8 cellular contexts compared by ENCODE assay signal in the genomic region with DNA sequence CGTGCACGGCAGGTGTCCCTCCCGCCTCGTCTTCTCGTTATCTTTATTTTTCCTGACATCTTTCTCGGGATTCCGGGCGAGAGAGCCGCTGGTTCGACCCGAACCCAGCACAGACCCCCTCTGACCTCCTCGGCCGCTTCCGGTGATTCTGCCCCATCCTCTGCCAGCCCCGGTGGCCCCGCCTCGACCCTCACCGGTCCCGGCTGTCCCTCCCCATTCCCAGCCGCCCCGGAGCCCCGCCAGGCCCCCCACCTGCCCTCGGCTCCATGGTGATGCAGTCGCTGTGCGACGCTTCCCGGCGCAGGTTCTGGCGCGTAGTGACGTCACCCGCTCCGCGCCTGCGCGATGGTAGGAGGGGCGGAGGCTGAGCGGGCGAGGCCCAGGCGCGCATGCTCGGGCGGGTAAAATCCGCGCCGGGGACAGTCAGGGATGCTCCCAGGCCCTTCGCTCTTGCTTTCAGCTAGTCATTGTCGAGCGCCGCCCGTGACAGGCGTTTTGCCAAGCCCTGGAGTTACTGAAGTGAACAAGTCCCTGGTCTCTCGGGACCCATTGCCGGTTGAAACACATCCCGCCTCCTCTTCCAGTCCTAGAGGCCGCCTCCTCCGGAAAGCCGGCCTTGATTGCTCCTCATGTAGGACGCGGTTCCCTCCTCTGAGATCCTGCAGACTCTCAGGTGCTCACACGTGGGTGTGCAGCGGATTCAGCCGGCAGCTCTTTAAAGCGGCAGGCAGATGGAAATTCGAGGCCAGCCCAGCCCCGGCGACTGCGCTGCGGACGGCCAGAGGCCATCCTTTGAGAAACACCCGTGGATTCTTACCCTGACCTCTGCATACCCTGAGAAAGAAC. TPM values are rescaled to one million over a fixed set of nuclear protein-coding genes. Genes with fewer than 3 reads are reported as not detected.
A peak's percentile ranks its signal among the peaks of the same experiment; 100 is the strongest.
DNase-seq lines count a peak whose midpoint lies in the region; TF ChIP-seq lines count a peak whose summit lies in the region.

A gene with protein sequence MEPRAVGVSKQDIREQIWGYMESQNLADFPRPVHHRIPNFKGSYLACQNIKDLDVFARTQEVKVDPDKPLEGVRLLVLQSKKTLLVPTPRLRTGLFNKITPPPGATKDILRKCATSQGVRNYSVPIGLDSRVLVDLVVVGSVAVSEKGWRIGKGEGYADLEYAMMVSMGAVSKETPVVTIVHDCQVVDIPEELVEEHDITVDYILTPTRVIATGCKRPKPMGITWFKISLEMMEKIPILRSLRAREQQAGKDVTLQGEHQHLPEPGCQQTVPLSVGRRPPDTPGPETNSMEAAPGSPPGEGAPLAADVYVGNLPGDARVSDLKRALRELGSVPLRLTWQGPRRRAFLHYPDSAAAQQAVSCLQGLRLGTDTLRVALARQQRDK (minus strand): TSS at position 319 of the 846 bp plus-strand sequence. CDS start 51 bp downstream, at position 268.

- TF ChIP-seq EP300 in stomach (IDR thresholded peaks at IDR 0.05), result no peak

- peak within 1 kb of the TSS; percentile 72 for H3K9ac ChIP-seq in H9 (ENCODE audit: extremely low read depth, insufficient read length, low read length)

- H4K91ac ChIP-seq in H9 (ENCODE audit: insufficient read length, low read depth, low read length), result no peak within 1 kb of the TSS

- no peak within 1 kb of the TSS for H4K8ac ChIP-seq in H9 (replicated peaks; ENCODE audit: insufficient read length, low read depth, low read length)

- H3K36me3 Mint-ChIP-seq in H9 (ENCODE audit: insufficient read depth in 1 of 3, low read depth in 3 of 3) (no peaks in the 10 kb centered on the region), neural crest cell (ENCODE audit: low read depth) (no peaks in the 10 kb centered on the region)

- no peak within 1 kb of the TSS for H2BK20ac ChIP-seq in H9 (ENCODE audit: low read depth, low read length, poor library complexity, severe bottlenecking)

- DNase-seq in G401 (ENCODE audit: low spot score) (peak; percentile 85), H9 (peak; percentile 92), MG63 (peak; percentile 100), SHP77 treated with DMSO at 0.1 percent for 48 hours (lab: John Stamatoyannopoulos, UW) (peak; percentile 81), activated gamma-delta T cell (lab: John Stamatoyannopoulos, UW) (peak; percentile 95), foreskin fibroblast (peak; percentile 91 to 98), neural crest cell (ENCODE audit: low read depth, low spot score) (peak; percentile 69), stomach (peak; percentile 94)

- no CpG with 5 or more reads among the region's 71 CpGs for WGBS in H9 (ENCODE audit: extremely low coverage, insufficient read length, low lambda C conversion rate)
- 3 to 7% (median 4%) methylated on average over 50 to 71 of the region's 71 CpGs for WGBS in stomach, 5 donors

- H3K9me3 ChIP-seq in H9 (ENCODE audit: control insufficient read depth, low read depth, low read length) (no peaks in the 10 kb centered on the region), MG63 (no peaks in the 10 kb centered on the region), stomach (no peaks in the 10 kb centered on the region)

- H3K9me3 Mint-ChIP-seq in H9, result no peaks in the 10 kb centered on the region; a peak in 1 of 5 replicates
- H3K9me3 Mint-ChIP-seq in neural crest cell, result no peaks in the 10 kb centered on the region

- TF ChIP-seq CTCF in H9 (conservative IDR thresholded peaks at IDR 0.05) (no peak), foreskin fibroblast (IDR thresholded peaks at IDR 0.05; ENCODE audit: low read depth, low read length) (no peak), neural crest cell (conservative IDR thresholded peaks at IDR 0.05) (no peak), stomach (IDR thresholded peaks at IDR 0.05) (no peak)

- H3K27me3 Mint-ChIP-seq in H9 (ENCODE audit: low read depth) (no peaks in the 10 kb centered on the region; the same call in none of the 2 replicates), neural crest cell (ENCODE audit: low read depth) (peaks cover 16% of the 10 kb centered on the region)

- no peak within 1 kb of the TSS for H3K23ac ChIP-seq in H9 (ENCODE audit: insufficient read length, low read depth, low read length)

- H4K20me1 ChIP-seq in H9 (ENCODE audit: control insufficient read depth, insufficient read depth, insufficient read length), result no peaks in the 10 kb centered on the region

- no peaks in the 10 kb centered on the region for H3K79me2 ChIP-seq in H9 (ENCODE audit: insufficient read depth, low read length)

- H3K4me1 ChIP-seq in H9 (ENCODE audit: insufficient read depth, low read length), result no peaks in the 10 kb centered on the region
- H3K4me1 ChIP-seq in stomach, result peaks cover 8 to 38% (median 27%) of the 10 kb centered on the region in 4 donors

- H3K4me3 Mint-ChIP-seq in H9, result peak within 1 kb of the TSS; percentile 83 to 89
- peak within 1 kb of the TSS; percentile 87 for H3K4me3 Mint-ChIP-seq in neural crest cell

- no peak within 1 kb of the TSS for H3K56ac ChIP-seq in H9 (ENCODE audit: insufficient read length, low read depth, low read length)

- in situ Hi-C loops in G401 (cut with HindIII; ENCODE audit: low sequenced_read_pairs), result no loop called here

- no peak within 1 kb of the TSS for H2BK12ac ChIP-seq in H9 (ENCODE audit: insufficient read length, low read depth, low read length)

- no peak within 1 kb of the TSS for H3T11ph ChIP-seq in H9 (ENCODE audit: low read length)

- H2BK5ac ChIP-seq in H9 (ENCODE audit: insufficient read length, low read length), result no peak within 1 kb of the TSS

- H2BK15ac ChIP-seq in H9 (ENCODE audit: low read depth, low read length), result no peak within 1 kb of the TSS

- TF ChIP-seq POLR2A in stomach (IDR thresholded peaks at IDR 0.05), result no peak

- peak within 1 kb of the TSS; percentile 88 for H3K18ac ChIP-seq in H9 (ENCODE audit: insufficient read length, low read depth, low read length)

- H2AFZ ChIP-seq in H9 (ENCODE audit: low read length), result no peak within 1 kb of the TSS

- H2AK5ac ChIP-seq in H9 (ENCODE audit: insufficient read length, low read length), result no peak within 1 kb of the TSS

- H3K4me3 ChIP-seq in MG63 (peak within 1 kb of the TSS; percentile 88), foreskin fibroblast (ENCODE audit: low read depth in 1 of 2, low read length in 2 of 2) (peak within 1 kb of the TSS; percentile 96 to 100), stomach (peak within 1 kb of the TSS; percentile 60 to 84 (median 75))

- no peak within 1 kb of the TSS; the same call in 1 of the 2 replicates for H3K4ac ChIP-seq in H9 (ENCODE audit: low read depth, low read length)

- peak within 1 kb of the TSS; percentile 68 to 96 (median 95); a peak in 4 of 7 replicates for H3K27ac Mint-ChIP-seq in H9
- peak within 1 kb of the TSS; percentile 95 for H3K27ac Mint-ChIP-seq in neural crest cell (ENCODE audit: unreplicated experiment)

- peaks cover 0 to 11% of the 10 kb centered on the region in 2 experiments; a peak in 2 of 4 replicates for H3K4me1 Mint-ChIP-seq in H9
- H3K4me1 Mint-ChIP-seq in neural crest cell, result peaks cover 18% of the 10 kb centered on the region

- no peaks in the 10 kb centered on the region for H3K27me3 ChIP-seq in H9 (ENCODE audit: insufficient read depth, low read length)
- H3K27me3 ChIP-seq in MG63, result no peaks in the 10 kb centered on the region
- peaks cover 0 to 32% (median 4%) of the 10 kb centered on the region in 3 donors for H3K27me3 ChIP-seq in stomach

- peak within 1 kb of the TSS; percentile 31 for H4K5ac ChIP-seq in H9 (ENCODE audit: insufficient read length, low read depth, low read length)

- peak within 1 kb of the TSS; percentile 92 for H2BK120ac ChIP-seq in H9 (ENCODE audit: low read depth, low read length, poor library complexity, severe bottlenecking)

- no peak within 1 kb of the TSS for H3K27ac ChIP-seq in H9 (ENCODE audit: insufficient read length, low read depth, low read length)
- peak within 1 kb of the TSS; percentile 83 to 94 (median 90) for H3K27ac ChIP-seq in stomach

- H3K36me3 ChIP-seq in MG63 (peaks cover 42% of the 10 kb centered on the region), stomach (peaks cover 0 to 27% (median 23%) of the 10 kb centered on the region in 4 donors)

- peak within 1 kb of the TSS; percentile 76 for H3K4me2 ChIP-seq in H9 (ENCODE audit: insufficient read depth, insufficient read length, low read length)

- H3K79me1 ChIP-seq in H9 (ENCODE audit: insufficient read depth, low read depth, low read length, poor library complexity, severe bottlenecking), result no peaks in the 10 kb centered on the region

- intact Hi-C loops in stomach (cut with DNase I; ENCODE audit: low total_unique reads), result no loop called here

- peak within 1 kb of the TSS; percentile 88 for H3K14ac ChIP-seq in H9 (ENCODE audit: insufficient read depth, low read length)

- peaks cover 6% of the 10 kb centered on the region for H3K23me2 ChIP-seq in H9 (ENCODE audit: insufficient read length, low read depth, low read length, poor library complexity, severe bottlenecking)

RNA-seq across cellular contexts. Expression of the gene that starts here (rescaled TPM):
- 8.2 and 10.1 TPM in 2 replicates for total RNA-seq in G401 (2014; rRNA removed; shearing (Covaris generic))
- total RNA-seq in H9 (2021), result 3.4 and 4.7 TPM in 2 replicates
- 40.8 and 43.8 TPM in 2 replicates for total RNA-seq in MG63 (2014; rRNA removed; shearing (Covaris generic); ENCODE audit: low replicate concordance)
- total RNA-seq in neural crest cell, result 14.0 and 16.8 TPM in 2 replicates
- 10 to 100 TPM in 2 of 5 donors, 1 to 10 TPM in 3; 3.5 to 23.1 (median 8.0) TPM for total RNA-seq in stomach
- 10 to 100 TPM in 1 of 3 donors, 1 to 10 TPM in 2; 4.8 to 13.0 (median 7.0) TPM for polyA plus RNA-seq in stomach
